1 cellular context compared by ENCODE assay signal in the genomic region with DNA sequence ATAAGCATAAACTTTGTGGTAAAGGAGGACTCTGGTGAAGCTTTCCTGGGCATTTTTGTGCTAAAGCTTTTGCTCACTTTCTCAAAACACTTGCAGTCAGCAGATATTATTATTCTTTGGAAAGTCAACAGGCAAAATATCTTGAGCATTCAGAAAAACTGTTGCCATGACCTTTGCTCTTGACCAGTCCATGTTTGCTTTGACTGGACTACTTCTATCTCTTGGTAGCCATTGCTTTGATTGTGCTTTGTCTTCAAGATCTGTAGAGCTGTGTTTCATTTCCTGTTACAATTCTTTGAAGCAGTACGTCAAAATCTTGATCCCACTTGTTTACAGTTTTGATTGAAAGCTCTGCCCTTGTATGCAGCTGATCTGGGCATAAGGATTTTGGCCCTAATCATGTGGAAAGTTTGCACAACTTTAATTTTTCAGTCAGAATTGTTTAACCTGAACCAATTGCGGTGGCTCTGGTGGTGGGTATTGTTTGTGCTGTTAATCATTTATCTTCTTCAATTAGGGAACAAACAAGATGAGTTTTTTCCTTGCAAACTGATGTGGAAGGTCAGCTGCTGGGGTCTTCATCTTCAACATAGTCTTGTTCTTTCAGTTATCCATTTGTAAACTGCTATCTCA.
TF ChIP-seq lines count a peak whose summit lies in the region.

No MANE protein-coding gene starts in this region.

TF ChIP-seq in HepG2, 621 proteins besides CTCF, POLR2A, EP300 and RAD21 (continued from another document and continues in another):
- TF ChIP-seq, protein P1, sequence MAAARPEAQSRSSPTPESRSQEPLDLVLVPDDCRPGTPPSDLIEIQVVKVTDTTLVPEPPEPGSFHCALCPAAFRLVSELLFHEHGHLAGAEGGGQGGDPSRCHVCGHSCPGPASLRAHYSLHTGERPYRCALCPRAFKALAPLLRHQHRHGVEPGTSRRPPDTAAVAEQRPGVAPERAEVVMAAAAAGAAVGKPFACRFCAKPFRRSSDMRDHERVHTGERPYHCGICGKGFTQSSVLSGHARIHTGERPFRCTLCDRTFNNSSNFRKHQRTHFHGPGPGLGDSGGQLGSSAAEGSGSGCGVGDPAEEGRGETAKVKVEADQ (CRISPR knock-in tag; IDR thresholded peaks at IDR 0.05; ENCODE audit: borderline replicate concordance), result no peak
- TF ChIP-seq HNRNPUL1 (IDR thresholded peaks at IDR 0.05; ENCODE audit: low read depth, low read length) (no peak), SPEN (CRISPR knock-in tag; IDR thresholded peaks at IDR 0.05; ENCODE audit: low read depth) (no peak), ZZZ3 (CRISPR knock-in tag; IDR thresholded peaks at IDR 0.05; ENCODE audit: borderline replicate concordance) (no peak), HDAC2 (CRISPR knock-in tag; IDR thresholded peaks at IDR 0.05) (peak; percentile 58; the same call in 1 of the 2 replicates), ZSCAN25 (CRISPR knock-in tag; IDR thresholded peaks at IDR 0.05) (no peak), HNF4G (IDR thresholded peaks at IDR 0.05; ENCODE audit: borderline replicate concordance, low read depth, low read length) (peak; percentile 60; the same call in 1 of the 2 replicates), HNF4G (CRISPR knock-in tag; IDR thresholded peaks at IDR 0.05; ENCODE audit: borderline replicate concordance, low read depth) (no peak), FOXA1 (IDR thresholded peaks at IDR 0.05) (no peak), FOXA1 (CRISPR knock-in tag; IDR thresholded peaks at IDR 0.05) (peak; percentile 81), STAG1 (CRISPR knock-in tag; IDR thresholded peaks at IDR 0.05) (no peak), FOXJ3 (CRISPR knock-in tag; IDR thresholded peaks at IDR 0.05; ENCODE audit: borderline replicate concordance) (peak; percentile 59; the same call in 1 of the 2 replicates), ZNF678 (CRISPR knock-in tag; IDR thresholded peaks at IDR 0.05) (no peak), SOX5 (CRISPR knock-in tag; IDR thresholded peaks at IDR 0.05; ENCODE audit: borderline replicate concordance) (peak; percentile 81), ZNF33B (CRISPR knock-in tag; IDR thresholded peaks at IDR 0.05) (no peak), SNRNP70 (IDR thresholded peaks at IDR 0.05; ENCODE audit: low read depth, low read length) (no peak), RXRA (CRISPR knock-in tag; IDR thresholded peaks at IDR 0.05) (no peak), ZFP36 (IDR thresholded peaks at IDR 0.05; ENCODE audit: borderline replicate concordance, low read depth, low read length, partially characterized antibody) (no peak), FOXO1 (CRISPR knock-in tag; IDR thresholded peaks at IDR 0.05) (peak; percentile 72), MEIS1 (CRISPR knock-in tag; IDR thresholded peaks at IDR 0.05; ENCODE audit: borderline replicate concordance) (no peak), SOX6 (IDR thresholded peaks at IDR 0.05) (no peak), SOX6 (CRISPR knock-in tag; IDR thresholded peaks at IDR 0.05) (peak; percentile 86), YY1 (IDR thresholded peaks at IDR 0.05; ENCODE audit: insufficient read depth, insufficient replicate concordance, low read depth, low read length) (peak; percentile 27)
- TF ChIP-seq, protein P2, sequence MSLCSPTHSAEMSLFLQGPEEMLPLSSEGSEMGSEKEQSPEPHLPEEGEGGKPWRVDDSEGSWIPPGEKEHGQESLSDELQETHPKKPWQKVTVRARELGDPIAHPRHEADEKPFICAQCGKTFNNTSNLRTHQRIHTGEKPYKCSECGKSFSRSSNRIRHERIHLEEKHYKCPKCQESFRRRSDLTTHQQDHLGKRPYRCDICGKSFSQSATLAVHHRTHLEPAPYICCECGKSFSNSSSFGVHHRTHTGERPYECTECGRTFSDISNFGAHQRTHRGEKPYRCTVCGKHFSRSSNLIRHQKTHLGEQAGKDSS (CRISPR knock-in tag; IDR thresholded peaks at IDR 0.05; ENCODE audit: borderline replicate concordance, low read depth), result no peak
- TF ChIP-seq, protein P3, sequence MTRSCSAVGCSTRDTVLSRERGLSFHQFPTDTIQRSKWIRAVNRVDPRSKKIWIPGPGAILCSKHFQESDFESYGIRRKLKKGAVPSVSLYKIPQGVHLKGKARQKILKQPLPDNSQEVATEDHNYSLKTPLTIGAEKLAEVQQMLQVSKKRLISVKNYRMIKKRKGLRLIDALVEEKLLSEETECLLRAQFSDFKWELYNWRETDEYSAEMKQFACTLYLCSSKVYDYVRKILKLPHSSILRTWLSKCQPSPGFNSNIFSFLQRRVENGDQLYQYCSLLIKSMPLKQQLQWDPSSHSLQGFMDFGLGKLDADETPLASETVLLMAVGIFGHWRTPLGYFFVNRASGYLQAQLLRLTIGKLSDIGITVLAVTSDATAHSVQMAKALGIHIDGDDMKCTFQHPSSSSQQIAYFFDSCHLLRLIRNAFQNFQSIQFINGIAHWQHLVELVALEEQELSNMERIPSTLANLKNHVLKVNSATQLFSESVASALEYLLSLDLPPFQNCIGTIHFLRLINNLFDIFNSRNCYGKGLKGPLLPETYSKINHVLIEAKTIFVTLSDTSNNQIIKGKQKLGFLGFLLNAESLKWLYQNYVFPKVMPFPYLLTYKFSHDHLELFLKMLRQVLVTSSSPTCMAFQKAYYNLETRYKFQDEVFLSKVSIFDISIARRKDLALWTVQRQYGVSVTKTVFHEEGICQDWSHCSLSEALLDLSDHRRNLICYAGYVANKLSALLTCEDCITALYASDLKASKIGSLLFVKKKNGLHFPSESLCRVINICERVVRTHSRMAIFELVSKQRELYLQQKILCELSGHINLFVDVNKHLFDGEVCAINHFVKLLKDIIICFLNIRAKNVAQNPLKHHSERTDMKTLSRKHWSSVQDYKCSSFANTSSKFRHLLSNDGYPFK (CRISPR knock-in tag; IDR thresholded peaks at IDR 0.05; ENCODE audit: borderline replicate concordance), result no peak
- TF ChIP-seq, protein P4, sequence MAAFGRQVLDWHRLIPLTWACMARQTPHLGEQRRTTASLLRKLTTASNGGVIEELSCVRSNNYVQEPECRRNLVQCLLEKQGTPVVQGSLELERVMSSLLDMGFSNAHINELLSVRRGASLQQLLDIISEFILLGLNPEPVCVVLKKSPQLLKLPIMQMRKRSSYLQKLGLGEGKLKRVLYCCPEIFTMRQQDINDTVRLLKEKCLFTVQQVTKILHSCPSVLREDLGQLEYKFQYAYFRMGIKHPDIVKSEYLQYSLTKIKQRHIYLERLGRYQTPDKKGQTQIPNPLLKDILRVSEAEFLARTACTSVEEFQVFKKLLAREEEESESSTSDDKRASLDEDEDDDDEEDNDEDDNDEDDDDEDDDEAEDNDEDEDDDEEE (CRISPR knock-in tag; IDR thresholded peaks at IDR 0.05), result no peak
- TF ChIP-seq, protein P5, sequence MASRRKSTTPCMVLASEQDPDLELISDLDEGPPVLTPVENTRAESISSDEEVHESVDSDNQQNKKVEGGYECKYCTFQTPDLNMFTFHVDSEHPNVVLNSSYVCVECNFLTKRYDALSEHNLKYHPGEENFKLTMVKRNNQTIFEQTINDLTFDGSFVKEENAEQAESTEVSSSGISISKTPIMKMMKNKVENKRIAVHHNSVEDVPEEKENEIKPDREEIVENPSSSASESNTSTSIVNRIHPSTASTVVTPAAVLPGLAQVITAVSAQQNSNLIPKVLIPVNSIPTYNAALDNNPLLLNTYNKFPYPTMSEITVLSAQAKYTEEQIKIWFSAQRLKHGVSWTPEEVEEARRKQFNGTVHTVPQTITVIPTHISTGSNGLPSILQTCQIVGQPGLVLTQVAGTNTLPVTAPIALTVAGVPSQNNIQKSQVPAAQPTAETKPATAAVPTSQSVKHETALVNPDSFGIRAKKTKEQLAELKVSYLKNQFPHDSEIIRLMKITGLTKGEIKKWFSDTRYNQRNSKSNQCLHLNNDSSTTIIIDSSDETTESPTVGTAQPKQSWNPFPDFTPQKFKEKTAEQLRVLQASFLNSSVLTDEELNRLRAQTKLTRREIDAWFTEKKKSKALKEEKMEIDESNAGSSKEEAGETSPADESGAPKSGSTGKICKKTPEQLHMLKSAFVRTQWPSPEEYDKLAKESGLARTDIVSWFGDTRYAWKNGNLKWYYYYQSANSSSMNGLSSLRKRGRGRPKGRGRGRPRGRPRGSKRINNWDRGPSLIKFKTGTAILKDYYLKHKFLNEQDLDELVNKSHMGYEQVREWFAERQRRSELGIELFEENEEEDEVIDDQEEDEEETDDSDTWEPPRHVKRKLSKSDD (CRISPR knock-in tag; IDR thresholded peaks at IDR 0.05; ENCODE audit: low read depth), result no peak
- TF ChIP-seq, protein P6, sequence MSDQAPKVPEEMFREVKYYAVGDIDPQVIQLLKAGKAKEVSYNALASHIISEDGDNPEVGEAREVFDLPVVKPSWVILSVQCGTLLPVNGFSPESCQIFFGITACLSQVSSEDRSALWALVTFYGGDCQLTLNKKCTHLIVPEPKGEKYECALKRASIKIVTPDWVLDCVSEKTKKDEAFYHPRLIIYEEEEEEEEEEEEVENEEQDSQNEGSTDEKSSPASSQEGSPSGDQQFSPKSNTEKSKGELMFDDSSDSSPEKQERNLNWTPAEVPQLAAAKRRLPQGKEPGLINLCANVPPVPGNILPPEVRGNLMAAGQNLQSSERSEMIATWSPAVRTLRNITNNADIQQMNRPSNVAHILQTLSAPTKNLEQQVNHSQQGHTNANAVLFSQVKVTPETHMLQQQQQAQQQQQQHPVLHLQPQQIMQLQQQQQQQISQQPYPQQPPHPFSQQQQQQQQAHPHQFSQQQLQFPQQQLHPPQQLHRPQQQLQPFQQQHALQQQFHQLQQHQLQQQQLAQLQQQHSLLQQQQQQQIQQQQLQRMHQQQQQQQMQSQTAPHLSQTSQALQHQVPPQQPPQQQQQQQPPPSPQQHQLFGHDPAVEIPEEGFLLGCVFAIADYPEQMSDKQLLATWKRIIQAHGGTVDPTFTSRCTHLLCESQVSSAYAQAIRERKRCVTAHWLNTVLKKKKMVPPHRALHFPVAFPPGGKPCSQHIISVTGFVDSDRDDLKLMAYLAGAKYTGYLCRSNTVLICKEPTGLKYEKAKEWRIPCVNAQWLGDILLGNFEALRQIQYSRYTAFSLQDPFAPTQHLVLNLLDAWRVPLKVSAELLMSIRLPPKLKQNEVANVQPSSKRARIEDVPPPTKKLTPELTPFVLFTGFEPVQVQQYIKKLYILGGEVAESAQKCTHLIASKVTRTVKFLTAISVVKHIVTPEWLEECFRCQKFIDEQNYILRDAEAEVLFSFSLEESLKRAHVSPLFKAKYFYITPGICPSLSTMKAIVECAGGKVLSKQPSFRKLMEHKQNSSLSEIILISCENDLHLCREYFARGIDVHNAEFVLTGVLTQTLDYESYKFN (CRISPR knock-in tag; conservative IDR thresholded peaks at IDR 0.05), result peak; percentile 67
- TF ChIP-seq, protein P7, sequence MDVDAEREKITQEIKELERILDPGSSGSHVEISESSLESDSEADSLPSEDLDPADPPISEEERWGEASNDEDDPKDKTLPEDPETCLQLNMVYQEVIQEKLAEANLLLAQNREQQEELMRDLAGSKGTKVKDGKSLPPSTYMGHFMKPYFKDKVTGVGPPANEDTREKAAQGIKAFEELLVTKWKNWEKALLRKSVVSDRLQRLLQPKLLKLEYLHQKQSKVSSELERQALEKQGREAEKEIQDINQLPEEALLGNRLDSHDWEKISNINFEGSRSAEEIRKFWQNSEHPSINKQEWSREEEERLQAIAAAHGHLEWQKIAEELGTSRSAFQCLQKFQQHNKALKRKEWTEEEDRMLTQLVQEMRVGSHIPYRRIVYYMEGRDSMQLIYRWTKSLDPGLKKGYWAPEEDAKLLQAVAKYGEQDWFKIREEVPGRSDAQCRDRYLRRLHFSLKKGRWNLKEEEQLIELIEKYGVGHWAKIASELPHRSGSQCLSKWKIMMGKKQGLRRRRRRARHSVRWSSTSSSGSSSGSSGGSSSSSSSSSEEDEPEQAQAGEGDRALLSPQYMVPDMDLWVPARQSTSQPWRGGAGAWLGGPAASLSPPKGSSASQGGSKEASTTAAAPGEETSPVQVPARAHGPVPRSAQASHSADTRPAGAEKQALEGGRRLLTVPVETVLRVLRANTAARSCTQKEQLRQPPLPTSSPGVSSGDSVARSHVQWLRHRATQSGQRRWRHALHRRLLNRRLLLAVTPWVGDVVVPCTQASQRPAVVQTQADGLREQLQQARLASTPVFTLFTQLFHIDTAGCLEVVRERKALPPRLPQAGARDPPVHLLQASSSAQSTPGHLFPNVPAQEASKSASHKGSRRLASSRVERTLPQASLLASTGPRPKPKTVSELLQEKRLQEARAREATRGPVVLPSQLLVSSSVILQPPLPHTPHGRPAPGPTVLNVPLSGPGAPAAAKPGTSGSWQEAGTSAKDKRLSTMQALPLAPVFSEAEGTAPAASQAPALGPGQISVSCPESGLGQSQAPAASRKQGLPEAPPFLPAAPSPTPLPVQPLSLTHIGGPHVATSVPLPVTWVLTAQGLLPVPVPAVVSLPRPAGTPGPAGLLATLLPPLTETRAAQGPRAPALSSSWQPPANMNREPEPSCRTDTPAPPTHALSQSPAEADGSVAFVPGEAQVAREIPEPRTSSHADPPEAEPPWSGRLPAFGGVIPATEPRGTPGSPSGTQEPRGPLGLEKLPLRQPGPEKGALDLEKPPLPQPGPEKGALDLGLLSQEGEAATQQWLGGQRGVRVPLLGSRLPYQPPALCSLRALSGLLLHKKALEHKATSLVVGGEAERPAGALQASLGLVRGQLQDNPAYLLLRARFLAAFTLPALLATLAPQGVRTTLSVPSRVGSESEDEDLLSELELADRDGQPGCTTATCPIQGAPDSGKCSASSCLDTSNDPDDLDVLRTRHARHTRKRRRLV (CRISPR knock-in tag; IDR thresholded peaks at IDR 0.05), result no peak
- TF ChIP-seq, protein P8, sequence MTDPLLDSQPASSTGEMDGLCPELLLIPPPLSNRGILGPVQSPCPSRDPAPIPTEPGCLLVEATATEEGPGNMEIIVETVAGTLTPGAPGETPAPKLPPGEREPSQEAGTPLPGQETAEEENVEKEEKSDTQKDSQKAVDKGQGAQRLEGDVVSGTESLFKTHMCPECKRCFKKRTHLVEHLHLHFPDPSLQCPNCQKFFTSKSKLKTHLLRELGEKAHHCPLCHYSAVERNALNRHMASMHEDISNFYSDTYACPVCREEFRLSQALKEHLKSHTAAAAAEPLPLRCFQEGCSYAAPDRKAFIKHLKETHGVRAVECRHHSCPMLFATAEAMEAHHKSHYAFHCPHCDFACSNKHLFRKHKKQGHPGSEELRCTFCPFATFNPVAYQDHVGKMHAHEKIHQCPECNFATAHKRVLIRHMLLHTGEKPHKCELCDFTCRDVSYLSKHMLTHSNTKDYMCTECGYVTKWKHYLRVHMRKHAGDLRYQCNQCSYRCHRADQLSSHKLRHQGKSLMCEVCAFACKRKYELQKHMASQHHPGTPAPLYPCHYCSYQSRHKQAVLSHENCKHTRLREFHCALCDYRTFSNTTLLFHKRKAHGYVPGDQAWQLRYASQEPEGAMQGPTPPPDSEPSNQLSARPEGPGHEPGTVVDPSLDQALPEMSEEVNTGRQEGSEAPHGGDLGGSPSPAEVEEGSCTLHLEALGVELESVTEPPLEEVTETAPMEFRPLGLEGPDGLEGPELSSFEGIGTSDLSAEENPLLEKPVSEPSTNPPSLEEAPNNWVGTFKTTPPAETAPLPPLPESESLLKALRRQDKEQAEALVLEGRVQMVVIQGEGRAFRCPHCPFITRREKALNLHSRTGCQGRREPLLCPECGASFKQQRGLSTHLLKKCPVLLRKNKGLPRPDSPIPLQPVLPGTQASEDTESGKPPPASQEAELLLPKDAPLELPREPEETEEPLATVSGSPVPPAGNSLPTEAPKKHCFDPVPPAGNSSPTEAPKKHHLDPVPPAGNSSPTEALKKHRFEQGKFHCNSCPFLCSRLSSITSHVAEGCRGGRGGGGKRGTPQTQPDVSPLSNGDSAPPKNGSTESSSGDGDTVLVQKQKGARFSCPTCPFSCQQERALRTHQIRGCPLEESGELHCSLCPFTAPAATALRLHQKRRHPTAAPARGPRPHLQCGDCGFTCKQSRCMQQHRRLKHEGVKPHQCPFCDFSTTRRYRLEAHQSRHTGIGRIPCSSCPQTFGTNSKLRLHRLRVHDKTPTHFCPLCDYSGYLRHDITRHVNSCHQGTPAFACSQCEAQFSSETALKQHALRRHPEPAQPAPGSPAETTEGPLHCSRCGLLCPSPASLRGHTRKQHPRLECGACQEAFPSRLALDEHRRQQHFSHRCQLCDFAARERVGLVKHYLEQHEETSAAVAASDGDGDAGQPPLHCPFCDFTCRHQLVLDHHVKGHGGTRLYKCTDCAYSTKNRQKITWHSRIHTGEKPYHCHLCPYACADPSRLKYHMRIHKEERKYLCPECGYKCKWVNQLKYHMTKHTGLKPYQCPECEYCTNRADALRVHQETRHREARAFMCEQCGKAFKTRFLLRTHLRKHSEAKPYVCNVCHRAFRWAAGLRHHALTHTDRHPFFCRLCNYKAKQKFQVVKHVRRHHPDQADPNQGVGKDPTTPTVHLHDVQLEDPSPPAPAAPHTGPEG (CRISPR knock-in tag; IDR thresholded peaks at IDR 0.05), result no peak
